1 cellular context compared by ENCODE assay signal in genomic region chr22:19714320-19715252, GRCh38.
TF ChIP-seq lines count a peak whose summit lies in the region.

TSS of gene SEPTIN5 (plus strand) at chr22:19714503. CDS start at chr22:19714589, 86 bp downstream.

TF ChIP-seq in HEK293, 187 proteins besides CTCF, POLR2A, EP300 and RAD21 (continued from another document):
- TF ChIP-seq ZNF335 (tag by site-specific recombination; conservative IDR thresholded peaks at IDR 0.05): peak; percentile 58
- TF ChIP-seq ZBTB7A (tag by site-specific recombination; IDR thresholded peaks at IDR 0.05; ENCODE audit: low read depth): peak; percentile 93
- peak; percentile 37; the same call in 1 of the 2 replicates for TF ChIP-seq BCL11A (tag by site-specific recombination; IDR thresholded peaks at IDR 0.05; ENCODE audit: low read depth)
- TF ChIP-seq HIC1 (tag by site-specific recombination; IDR thresholded peaks at IDR 0.05): peak; percentile 67; the same call in 1 of the 2 replicates
- TF ChIP-seq ZNF670 (tag by site-specific recombination; IDR thresholded peaks at IDR 0.05; ENCODE audit: low read depth): no peak
- TF ChIP-seq INSM2 (tag by site-specific recombination; IDR thresholded peaks at IDR 0.05): no peak
- peak; percentile 43 for TF ChIP-seq ZNF341 (tag by site-specific recombination; IDR thresholded peaks at IDR 0.05; ENCODE audit: low read depth)
- TF ChIP-seq ZNF560 (tag by site-specific recombination; IDR thresholded peaks at IDR 0.05; ENCODE audit: borderline replicate concordance): no peak
- peak; percentile 84 for TF ChIP-seq ZBTB8A (tag by site-specific recombination; IDR thresholded peaks at IDR 0.05)
- peak; percentile 57; the same call in 1 of the 2 replicates for TF ChIP-seq KLF8 (tag by site-specific recombination; IDR thresholded peaks at IDR 0.05)
- TF ChIP-seq ZNF529 (tag by site-specific recombination; IDR thresholded peaks at IDR 0.05; ENCODE audit: insufficient replicate concordance): no peak
- TF ChIP-seq ZNF302 (tag by site-specific recombination; IDR thresholded peaks at IDR 0.05; ENCODE audit: low read depth): no peak
- TF ChIP-seq BCL11B (tag by site-specific recombination; IDR thresholded peaks at IDR 0.05; ENCODE audit: low read depth): peak; percentile 41; the same call in 1 of the 2 replicates
- TF ChIP-seq, protein P1, sequence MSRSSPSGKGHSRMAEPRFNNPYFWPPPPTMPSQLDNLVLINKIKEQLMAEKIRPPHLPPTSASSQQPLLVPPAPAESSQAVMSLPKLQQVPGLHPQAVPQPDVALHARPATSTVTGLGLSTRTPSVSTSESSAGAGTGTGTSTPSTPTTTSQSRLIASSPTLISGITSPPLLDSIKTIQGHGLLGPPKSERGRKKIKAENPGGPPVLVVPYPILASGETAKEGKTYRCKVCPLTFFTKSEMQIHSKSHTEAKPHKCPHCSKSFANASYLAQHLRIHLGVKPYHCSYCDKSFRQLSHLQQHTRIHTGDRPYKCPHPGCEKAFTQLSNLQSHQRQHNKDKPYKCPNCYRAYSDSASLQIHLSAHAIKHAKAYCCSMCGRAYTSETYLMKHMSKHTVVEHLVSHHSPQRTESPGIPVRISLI (tag by site-specific recombination; IDR thresholded peaks at IDR 0.05): no peak
- TF ChIP-seq, protein P2, sequence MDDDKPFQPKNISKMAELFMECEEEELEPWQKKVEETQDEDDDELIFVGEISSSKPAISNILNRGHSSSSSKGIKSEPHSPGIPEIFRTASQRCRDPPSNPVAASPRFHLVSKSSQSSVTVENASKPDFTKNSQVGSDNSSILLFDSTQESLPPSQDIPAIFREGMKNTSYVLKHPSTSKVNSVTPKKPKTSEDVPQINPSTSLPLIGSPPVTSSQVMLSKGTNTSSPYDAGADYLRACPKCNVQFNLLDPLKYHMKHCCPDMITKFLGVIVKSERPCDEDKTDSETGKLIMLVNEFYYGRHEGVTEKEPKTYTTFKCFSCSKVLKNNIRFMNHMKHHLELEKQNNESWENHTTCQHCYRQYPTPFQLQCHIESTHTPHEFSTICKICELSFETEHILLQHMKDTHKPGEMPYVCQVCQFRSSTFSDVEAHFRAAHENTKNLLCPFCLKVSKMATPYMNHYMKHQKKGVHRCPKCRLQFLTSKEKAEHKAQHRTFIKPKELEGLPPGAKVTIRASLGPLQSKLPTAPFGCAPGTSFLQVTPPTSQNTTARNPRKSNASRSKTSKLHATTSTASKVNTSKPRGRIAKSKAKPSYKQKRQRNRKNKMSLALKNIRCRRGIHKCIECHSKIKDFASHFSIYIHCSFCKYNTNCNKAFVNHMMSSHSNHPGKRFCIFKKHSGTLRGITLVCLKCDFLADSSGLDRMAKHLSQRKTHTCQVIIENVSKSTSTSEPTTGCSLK (tag by site-specific recombination; IDR thresholded peaks at IDR 0.05): no peak
- peak; percentile 70 for TF ChIP-seq GLIS2 (tag by site-specific recombination; IDR thresholded peaks at IDR 0.05)
- TF ChIP-seq, protein P3, sequence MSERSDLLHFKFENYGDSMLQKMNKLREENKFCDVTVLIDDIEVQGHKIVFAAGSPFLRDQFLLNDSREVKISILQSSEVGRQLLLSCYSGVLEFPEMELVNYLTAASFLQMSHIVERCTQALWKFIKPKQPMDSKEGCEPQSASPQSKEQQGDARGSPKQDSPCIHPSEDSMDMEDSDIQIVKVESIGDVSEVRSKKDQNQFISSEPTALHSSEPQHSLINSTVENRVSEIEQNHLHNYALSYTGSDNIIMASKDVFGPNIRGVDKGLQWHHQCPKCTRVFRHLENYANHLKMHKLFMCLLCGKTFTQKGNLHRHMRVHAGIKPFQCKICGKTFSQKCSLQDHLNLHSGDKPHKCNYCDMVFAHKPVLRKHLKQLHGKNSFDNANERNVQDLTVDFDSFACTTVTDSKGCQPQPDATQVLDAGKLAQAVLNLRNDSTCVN (tag by site-specific recombination; optimal IDR thresholded peaks at IDR 0.05): peak; percentile 77
- no peak for TF ChIP-seq ZNF510 (tag by site-specific recombination; IDR thresholded peaks at IDR 0.05; ENCODE audit: insufficient replicate concordance)
- TF ChIP-seq ZFHX2 (tag by site-specific recombination; conservative IDR thresholded peaks at IDR 0.05): peak; percentile 39
- peak; percentile 37; the same call in 1 of the 2 replicates for TF ChIP-seq GLIS1 (tag by site-specific recombination; IDR thresholded peaks at IDR 0.05)
- peak; percentile 65; the same call in 1 of the 2 replicates for TF ChIP-seq ZIC2 (tag by site-specific recombination; IDR thresholded peaks at IDR 0.05)
- peak; percentile 96 for TF ChIP-seq ZBTB17 (tag by site-specific recombination; IDR thresholded peaks at IDR 0.05)
- no peak for TF ChIP-seq KLF10 (tag by site-specific recombination; IDR thresholded peaks at IDR 0.05)
- peak; percentile 91 for TF ChIP-seq PATZ1 (tag by site-specific recombination; IDR thresholded peaks at IDR 0.05)
- no peak for TF ChIP-seq HOXD13 (CRISPR knock-in tag; IDR thresholded peaks at IDR 0.05; ENCODE audit: borderline replicate concordance)
